Comparison of ENCODE assay signal across 18 cellular contexts in genomic region chr2:128373346-128374000, GRCh38. TPM values are rescaled to one million over a fixed set of nuclear protein-coding genes. Genes with fewer than 3 reads are reported as not detected.
DNase-seq lines count a peak whose midpoint lies in the region; TF ChIP-seq lines count a peak whose summit lies in the region.
"Had no signal": no experiment of that assay in that cellular context is flagged by ENCODE, and none has a peak within 500 bp of the region (broad histone marks: within the 10 kb centered on the region; RNA-seq: fewer than 3 reads in every experiment).

No MANE protein-coding gene starts in this region.

- H3K79me2 ChIP-seq in osteoblast (ENCODE audit: insufficient read depth, low read length), result no peaks in the 10 kb centered on the region

- H3K27me3 ChIP-seq in SJSA1 (replicated peaks) (no peaks in the 10 kb centered on the region), osteoblast (ENCODE audit: insufficient read depth, low read length) (no peaks in the 10 kb centered on the region)
- H3K27me3 ChIP-seq: testis had no signal

- H3K4me3 Mint-ChIP-seq in type B pancreatic cell, result no peak overlapping the region
- no peak overlapping the region for H3K4me3 Mint-ChIP-seq in activated CD4-positive, alpha-beta memory T cell treated with anti-CD3 and anti-CD28 coated beads for 36 hours
- H3K4me3 Mint-ChIP-seq: activated naive CD8-positive, alpha-beta T cell treated with anti-CD3 and anti-CD28 coated beads for 36 hours; H9; naive thymus-derived CD4-positive, alpha-beta T cell had no signal

- H3K27me3 Mint-ChIP-seq in type B pancreatic cell, result no peaks in the 10 kb centered on the region
- no peaks in the 10 kb centered on the region for H3K27me3 Mint-ChIP-seq in activated CD4-positive, alpha-beta memory T cell treated with anti-CD3 and anti-CD28 coated beads for 36 hours
- H3K27me3 Mint-ChIP-seq: naive thymus-derived CD4-positive, alpha-beta T cell had no signal

- TF ChIP-seq CTCF in osteoblast (IDR thresholded peaks at IDR 0.05; ENCODE audit: extremely low read depth, low read depth, low read length) (no peak), type B pancreatic cell (conservative IDR thresholded peaks at IDR 0.05) (no peak)

- H3K36me3 ChIP-seq in SJSA1 (peaks cover 15% of the 10 kb centered on the region), osteoblast (ENCODE audit: insufficient read depth, low read length) (no peaks in the 10 kb centered on the region)

- CTCF ChIA-PET in activated CD4-positive, alpha-beta memory T cell treated with anti-CD3 and anti-CD28 coated beads for 36 hours (lab: Charles Lee), result no interaction called here

- H3K4me3 ChIP-seq in SJSA1, result peak overlapping the region; percentile 23
- H3K4me3 ChIP-seq in osteoblast (ENCODE audit: insufficient read depth, low read length), result no peak overlapping the region
- H3K4me3 ChIP-seq: SK-N-MC, testis had no signal

- H3K4me2 ChIP-seq in osteoblast (ENCODE audit: insufficient read depth, low read length), result no peak overlapping the region

- H4K20me1 ChIP-seq in osteoblast (ENCODE audit: insufficient read depth, low read length), result no peaks in the 10 kb centered on the region

- peaks cover 25% of the 10 kb centered on the region for H3K4me1 Mint-ChIP-seq in type B pancreatic cell (ENCODE audit: unreplicated experiment)
- peaks cover 2% of the 10 kb centered on the region for H3K4me1 Mint-ChIP-seq in activated CD4-positive, alpha-beta memory T cell treated with anti-CD3 and anti-CD28 coated beads for 36 hours (ENCODE audit: low read depth)

- no peaks in the 10 kb centered on the region for H3K9me3 Mint-ChIP-seq in type B pancreatic cell
- H3K9me3 Mint-ChIP-seq in activated CD4-positive, alpha-beta memory T cell treated with anti-CD3 and anti-CD28 coated beads for 36 hours, result no peaks in the 10 kb centered on the region
- H3K9me3 Mint-ChIP-seq: activated naive CD8-positive, alpha-beta T cell treated with anti-CD3 and anti-CD28 coated beads for 36 hours; H9; naive thymus-derived CD4-positive, alpha-beta T cell had no signal

- H3K27ac ChIP-seq in SJSA1, result peak overlapping the region; percentile 90
- peak overlapping the region; percentile 66 for H3K27ac ChIP-seq in epithelial cell of prostate
- no peak overlapping the region for H3K27ac ChIP-seq in osteoblast (ENCODE audit: low read depth, low read length)
- H3K27ac ChIP-seq: SK-N-MC, testis had no signal

- H3K36me3 Mint-ChIP-seq in type B pancreatic cell, result no peaks in the 10 kb centered on the region
- no peaks in the 10 kb centered on the region for H3K36me3 Mint-ChIP-seq in activated CD4-positive, alpha-beta memory T cell treated with anti-CD3 and anti-CD28 coated beads for 36 hours
- H3K36me3 Mint-ChIP-seq: activated naive CD8-positive, alpha-beta T cell treated with anti-CD3 and anti-CD28 coated beads for 36 hours; naive thymus-derived CD4-positive, alpha-beta T cell had no signal

- POLR2A ChIA-PET in activated CD4-positive, alpha-beta memory T cell treated with anti-CD3 and anti-CD28 coated beads for 36 hours (lab: Charles Lee), result no interaction called here

- H3K4me1 ChIP-seq in SJSA1 (replicated peaks), result peaks cover 95% of the 10 kb centered on the region
- H3K4me1 ChIP-seq in osteoblast (ENCODE audit: insufficient read depth, low read length), result no peaks in the 10 kb centered on the region

- intact Hi-C loops in activated CD4-positive, alpha-beta memory T cell treated with anti-CD3 and anti-CD28 coated beads for 36 hours (cut with micrococcal nuclease), result no loop called here

- H3K27ac Mint-ChIP-seq in type B pancreatic cell, result peak overlapping the region; percentile 78
- no peak overlapping the region for H3K27ac Mint-ChIP-seq in activated CD4-positive, alpha-beta memory T cell treated with anti-CD3 and anti-CD28 coated beads for 36 hours
- H3K27ac Mint-ChIP-seq: naive thymus-derived CD4-positive, alpha-beta T cell had no signal

- peak overlapping the region; percentile 61 for H2AFZ ChIP-seq in osteoblast (ENCODE audit: low read length)

- no peaks in the 10 kb centered on the region for H3K9me3 ChIP-seq in SJSA1 (replicated peaks)
- no peaks in the 10 kb centered on the region for H3K9me3 ChIP-seq in osteoblast (ENCODE audit: low read depth, low read length)
- H3K9me3 ChIP-seq: testis had no signal

- DNase-seq in SJSA1 (ENCODE audit: low read depth in 1 of 2, low spot score in 2 of 2) (no peak), epithelial cell of prostate (ENCODE audit: low read depth, low spot score) (no peak), osteoblast (ENCODE audit: insufficient read length, low spot score, missing footprints) (peak; percentile 65), type B pancreatic cell (ENCODE audit: extremely low spot score, unreplicated experiment) (no peak), SIG-M5 (lab: John Stamatoyannopoulos, UW) (no peak), pons (ENCODE audit: low spot score) (no peak)
- DNase-seq in activated CD4-positive, alpha-beta memory T cell treated with anti-CD3 and anti-CD28 coated beads for 36 hours, result no peak
- DNase-seq: activated CD4-positive, alpha-beta T cell treated with anti-CD3 and anti-CD28 coated beads for 48 hours; caudate nucleus; effector CD8-positive, alpha-beta T cell; H9; naive thymus-derived CD4-positive, alpha-beta T cell; NCI-H1930; NCI-H524; stimulated activated CD4-positive, alpha-beta T cell treated with anti-CD3 and anti-CD28 coated beads, Interleukin-2, amount 100 ng/mL, for 24 hours; testis had no signal

RNA-seq across cellular contexts. Expression of gene HS6ST1, which starts 54.8 kb away (rescaled TPM):
- total RNA-seq in SJSA1 (2014; rRNA removed; shearing (Covaris generic)), result 120 and 160 TPM in 2 replicates
- 16.5 and 18.8 TPM in 2 replicates for total RNA-seq in osteoblast
- total RNA-seq in type B pancreatic cell (ENCODE audit: low replicate concordance), result 64.9 and 75.2 TPM in 2 replicates
- total RNA-seq in activated CD4-positive, alpha-beta memory T cell treated with anti-CD3 and anti-CD28 coated beads for 36 hours, result 1 to 10 TPM; 9.1 to 9.6 TPM
